24 cellular contexts compared by ENCODE assay signal in the genomic region with DNA sequence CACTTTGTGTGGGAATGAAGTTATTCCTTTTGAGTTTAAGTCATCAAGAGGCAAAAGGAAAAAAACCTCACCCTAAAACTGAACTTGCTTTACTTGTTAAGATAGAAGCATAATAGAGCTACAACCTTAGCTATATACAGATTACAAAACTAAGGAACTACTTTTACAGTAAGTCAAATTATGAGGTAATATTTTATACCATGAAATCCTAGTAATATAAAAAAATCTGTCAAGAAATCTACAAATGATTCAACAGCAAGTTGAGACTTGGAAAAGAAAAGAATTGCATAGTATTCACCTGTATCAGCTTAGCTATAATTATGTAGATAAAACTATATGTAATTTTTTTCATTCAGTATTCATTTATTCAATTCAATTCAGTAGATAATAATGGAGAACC.
DNase-seq lines count a peak whose midpoint lies in the region; ATAC-seq, FAIRE-seq and TF ChIP-seq lines count a peak whose summit lies in the region.
"Had no signal": no experiment of that assay in that cellular context is flagged by ENCODE, and none has a peak within 500 bp of the region (broad histone marks: within the 10 kb centered on the region; RNA-seq: fewer than 3 reads in every experiment).

No MANE protein-coding gene starts in this region.

- H3K27ac ChIP-seq in foreskin keratinocyte, result no peak overlapping the region
- H3K27ac ChIP-seq: BLaER1 had no signal

- peak; percentile 82 for ATAC-seq in esophagus mucosa
- ATAC-seq in foreskin keratinocyte, result peak; percentile 38
- ATAC-seq in GM21367 (IDR thresholded peaks at IDR 0.05; ENCODE audit: unreplicated experiment), result no peak
- ATAC-seq in HG02763 (IDR thresholded peaks at IDR 0.05; ENCODE audit: unreplicated experiment), result no peak

- FAIRE-seq in bronchial epithelial cell (lab: Jason Lieb, UNC), result no peak
- FAIRE-seq: A204.1, G401.6, GM12891, GM19239 had no signal

- no peak overlapping the region for H3K4me3 ChIP-seq in bronchial epithelial cell (ENCODE audit: low read depth, low read length)
- no peak overlapping the region for H3K4me3 ChIP-seq in epithelial cell of esophagus (ENCODE audit: low read length)
- H3K4me3 ChIP-seq: BLaER1 had no signal

- H3K27me3 ChIP-seq in bronchial epithelial cell (ENCODE audit: control insufficient read depth, insufficient read depth, low read length) (no peaks in the 10 kb centered on the region), foreskin keratinocyte (no peaks in the 10 kb centered on the region)
- H3K27me3 ChIP-seq: BLaER1 had no signal

- DNase-seq in bronchial epithelial cell (ENCODE audit: low read depth) (peak; percentile 81), epithelial cell of esophagus (ENCODE audit: low read depth) (peak; percentile 63), foreskin keratinocyte (peak in 1 of 2 donors; percentile 52), DMS114 treated with DMSO at 0.1 percent for 48 hours (lab: John Stamatoyannopoulos, UW; ENCODE audit: unreplicated experiment) (no peak), RKO (ENCODE audit: low spot score) (no peak)
- DNase-seq: 8988T; ACHN; BE2C; C1 segment of cervical spinal cord; CD4-positive, alpha-beta memory T cell; CD4-positive, CD25-positive, alpha-beta regulatory T cell; CD8-positive, alpha-beta memory T cell; COR-L47; DMS 273 treated with DMSO at 0.1 percent for 48 hours; DMS79 treated with DMSO at 0.1 percent for 48 hours; GF-D8 had no signal

- H3K36me3 ChIP-seq in bronchial epithelial cell (ENCODE audit: control insufficient read depth, insufficient read depth, low read length), result no peaks in the 10 kb centered on the region
- H3K36me3 ChIP-seq: BE2C, BLaER1 had no signal

- peaks cover 21% of the 10 kb centered on the region for H3K4me1 ChIP-seq in foreskin keratinocyte
- H3K4me1 ChIP-seq: BE2C, BLaER1 had no signal

- TF ChIP-seq CTCF in bronchial epithelial cell (IDR thresholded peaks at IDR 0.05; ENCODE audit: insufficient read depth, low read length, severe bottlenecking), result no peak
- TF ChIP-seq CTCF in epithelial cell of esophagus (IDR thresholded peaks at IDR 0.05; ENCODE audit: insufficient read depth, low read depth, low read length, missing control alignments), result no peak
- TF ChIP-seq CTCF in foreskin keratinocyte (conservative IDR thresholded peaks at IDR 0.05), result no peak

Comparison
In these comparisons a context has a peak if more than half of its experiments do, and no peak if none do; other contexts are left out.
1. DNase-seq: peak in bronchial epithelial cell (single experiment) and epithelial cell of esophagus (single experiment); none in DMS114 treated with DMSO at 0.1 percent for 48 hours (single experiment) and RKO (single experiment).
2. ATAC-seq: peak in esophagus mucosa (single experiment) and foreskin keratinocyte (single experiment); none in GM21367 (single experiment) and HG02763 (single experiment).